ENCODE assay signal across 8 cellular contexts in the genomic region with DNA sequence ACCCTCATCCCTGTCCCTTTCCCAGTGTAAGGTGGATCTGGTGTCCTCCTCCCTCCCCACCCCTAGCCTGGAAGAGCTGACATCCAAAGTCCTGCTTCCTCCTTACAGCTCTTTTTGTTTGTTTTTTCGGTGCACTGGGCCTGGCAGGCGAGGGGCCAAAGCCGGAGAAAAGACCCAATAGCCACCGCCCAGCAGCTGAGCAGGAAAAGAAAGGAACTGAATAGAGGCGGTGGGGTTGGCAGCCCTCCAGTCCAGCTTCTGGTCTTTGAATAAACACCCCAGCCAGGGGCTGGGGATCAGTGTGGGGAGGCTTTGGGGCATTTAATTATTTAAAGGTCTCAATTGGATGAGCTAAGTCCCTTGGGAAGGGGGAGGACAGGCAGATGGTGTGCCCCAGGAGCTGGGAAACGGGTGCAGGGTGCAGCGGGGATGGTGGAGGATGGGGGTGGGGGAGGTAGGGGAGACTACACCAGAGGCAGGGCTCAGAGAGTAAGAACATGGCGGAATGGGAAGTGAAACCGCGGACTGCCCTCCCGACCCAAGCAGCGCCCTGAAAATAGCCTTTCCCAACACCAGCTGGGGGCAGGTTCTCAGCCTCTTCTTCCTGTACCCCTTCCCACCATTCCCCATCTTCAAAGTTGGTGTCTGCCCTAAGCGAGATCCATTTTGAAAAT. TPM values are rescaled to one million over a fixed set of nuclear protein-coding genes. Genes with fewer than 3 reads are reported as not detected.
DNase-seq lines count a peak whose midpoint lies in the region; TF ChIP-seq lines count a peak whose summit lies in the region.

No MANE protein-coding gene starts in this region.

- WGBS in liver = 65% methylated on average over 13 of the region's 13 CpGs
- 32 to 43% methylated on average over 13 of the region's 13 CpGs for WGBS in thyroid gland, 2 donors

- DNase-seq in DMS 273 treated with DMSO at 0.1 percent for 48 hours (lab: John Stamatoyannopoulos, UW) (peak; percentile 86), NCI-H1105 treated with DMSO at 0.1 percent for 48 hours (lab: John Stamatoyannopoulos, UW) (peak; percentile 99), thyroid gland (peak; percentile 91 to 95), Calu3 (no peak), T-helper 9 cell (no peak)
- DNase-seq in activated T-helper 2 cell treated with anti-CD3 and anti-CD28 coated beads, Interferon-gamma antibody, Interleukin-2, Interleukin-4, amounts not matched to agents 10 μg/mL and 5 μg/mL and 100 μg/mL, durations not matched to agents 14 hours and 24 hours and 36 hours (ENCODE audit: low spot score) = no peak
- no peak for DNase-seq in activated effector memory CD4-positive, alpha-beta T cell treated with anti-CD3 and anti-CD28 coated beads, Interleukin-2, amount 50 U/mL, for 16 hours

- no peaks in the 10 kb centered on the region for H3K36me3 Mint-ChIP-seq in activated T-helper 2 cell treated with anti-CD3 and anti-CD28 coated beads, Interferon-gamma antibody, Interleukin-2, Interleukin-4, amounts not matched to agents 10 μg/mL and 5 μg/mL and 100 μg/mL, durations not matched to agents 14 hours and 24 hours and 36 hours (ENCODE audit: low read depth)
- peaks cover 10% of the 10 kb centered on the region for H3K36me3 Mint-ChIP-seq in Calu3 (ENCODE audit: insufficient read depth, unreplicated experiment)

- no peaks in the 10 kb centered on the region for H3K27me3 ChIP-seq in liver (ENCODE audit: control insufficient read depth in 4 of 4, insufficient read depth in 4 of 4, low read length in 3 of 4)
- no peaks in the 10 kb centered on the region for H3K27me3 ChIP-seq in thyroid gland

- BruUV-seq in Calu3 (replicated peaks; lab: Mats Ljungman, UMichigan) = no TSS peak

- H3K9me3 Mint-ChIP-seq in activated T-helper 2 cell treated with anti-CD3 and anti-CD28 coated beads, Interferon-gamma antibody, Interleukin-2, Interleukin-4, amounts not matched to agents 10 μg/mL and 5 μg/mL and 100 μg/mL, durations not matched to agents 14 hours and 24 hours and 36 hours = no peaks in the 10 kb centered on the region
- H3K9me3 Mint-ChIP-seq in Calu3 (ENCODE audit: low read depth, unreplicated experiment) = no peaks in the 10 kb centered on the region

- TF ChIP-seq POLR2A in thyroid gland (IDR thresholded peaks at IDR 0.05) = peak in 1 of 2 donors; percentile 34

- peaks cover 0 to 19% (median 5%) of the 10 kb centered on the region in 4 donors for H3K4me1 ChIP-seq in liver (ENCODE audit: control insufficient read depth in 4 of 4, insufficient read depth in 4 of 4, low read length in 3 of 4)
- H3K4me1 ChIP-seq in thyroid gland = peaks cover 81 to 92% of the 10 kb centered on the region in 2 donors

- peaks cover 74% of the 10 kb centered on the region for H3K4me1 Mint-ChIP-seq in activated T-helper 2 cell treated with anti-CD3 and anti-CD28 coated beads, Interferon-gamma antibody, Interleukin-2, Interleukin-4, amounts not matched to agents 10 μg/mL and 5 μg/mL and 100 μg/mL, durations not matched to agents 14 hours and 24 hours and 36 hours (ENCODE audit: low read depth)
- peaks cover 29% of the 10 kb centered on the region for H3K4me1 Mint-ChIP-seq in Calu3 (ENCODE audit: low read depth, unreplicated experiment)

- H3K4me3 ChIP-seq in liver (ENCODE audit: low read depth in 1 of 3, low read length in 3 of 3) (no peak overlapping the region), thyroid gland (replicated peaks in 1 of 3) (no peak overlapping the region)

- H3K4me3 Mint-ChIP-seq in activated T-helper 2 cell treated with anti-CD3 and anti-CD28 coated beads, Interferon-gamma antibody, Interleukin-2, Interleukin-4, amounts not matched to agents 10 μg/mL and 5 μg/mL and 100 μg/mL, durations not matched to agents 14 hours and 24 hours and 36 hours (ENCODE audit: low read depth) = peak overlapping the region; percentile 28
- no peak overlapping the region for H3K4me3 Mint-ChIP-seq in Calu3 (ENCODE audit: low read depth, unreplicated experiment)

- peak overlapping the region; percentile 39 for H3K27ac Mint-ChIP-seq in activated T-helper 2 cell treated with anti-CD3 and anti-CD28 coated beads, Interferon-gamma antibody, Interleukin-2, Interleukin-4, amounts not matched to agents 10 μg/mL and 5 μg/mL and 100 μg/mL, durations not matched to agents 14 hours and 24 hours and 36 hours
- no peak overlapping the region for H3K27ac Mint-ChIP-seq in Calu3 (ENCODE audit: unreplicated experiment)

- no peaks in the 10 kb centered on the region for H3K36me3 ChIP-seq in liver (ENCODE audit: control insufficient read depth in 4 of 4, insufficient read depth in 3 of 4, low read depth in 1 of 4, low read length in 3 of 4)
- no peaks in the 10 kb centered on the region for H3K36me3 ChIP-seq in thyroid gland

- H3K27ac ChIP-seq in liver (ENCODE audit: low read depth in 1 of 2, low read length in 2 of 2) = peak overlapping the region; percentile 13 to 76
- peak overlapping the region; percentile 85 to 97 (median 93) for H3K27ac ChIP-seq in thyroid gland

- no peak for TF ChIP-seq RAD21 in liver (IDR thresholded peaks at IDR 0.05)

- intact Hi-C loops in activated T-helper 2 cell treated with anti-CD3 and anti-CD28 coated beads, Interferon-gamma antibody, Interleukin-2, Interleukin-4, amounts not matched to agents 10 μg/mL and 5 μg/mL and 100 μg/mL, durations not matched to agents 14 hours and 24 hours and 36 hours (cut with micrococcal nuclease) = loop anchor here (1.0 to 10.0 kb wide), 5 partner anchors 19 to 469 kb away; partner anchors contain the start of genes LAX1, ZBED6 and ZC3H11A
- intact Hi-C loops in thyroid gland (cut with DNase I) (no loop called here), Calu3 (cut with micrococcal nuclease; ENCODE audit: unreplicated experiment) (no loop called here)

- CTCF ChIA-PET in Calu3 (lab: Charles Lee) = no interaction called here

- no peak overlapping the region for H3K9ac ChIP-seq in liver (ENCODE audit: low read depth in 1 of 2, low read length in 2 of 2)

- no peak for TF ChIP-seq CTCF in liver (IDR thresholded peaks at IDR 0.05; ENCODE audit: low read depth, low read length, missing input control)
- no peak for TF ChIP-seq CTCF in thyroid gland (IDR thresholded peaks at IDR 0.05)
- TF ChIP-seq CTCF in Calu3 (IDR thresholded peaks at IDR 0.05; ENCODE audit: unreplicated experiment) = no peak

- H3K27me3 Mint-ChIP-seq in activated T-helper 2 cell treated with anti-CD3 and anti-CD28 coated beads, Interferon-gamma antibody, Interleukin-2, Interleukin-4, amounts not matched to agents 10 μg/mL and 5 μg/mL and 100 μg/mL, durations not matched to agents 14 hours and 24 hours and 36 hours (ENCODE audit: low read depth) = no peaks in the 10 kb centered on the region
- H3K27me3 Mint-ChIP-seq in Calu3 (ENCODE audit: unreplicated experiment) = peaks cover 69% of the 10 kb centered on the region

- H3K9me3 ChIP-seq in liver (ENCODE audit: control insufficient read depth in 4 of 4, low read length in 3 of 4) = no peaks in the 10 kb centered on the region
- H3K9me3 ChIP-seq in thyroid gland = no peaks in the 10 kb centered on the region

TF ChIP-seq in liver, 16 proteins besides CTCF, POLR2A, EP300 and RAD21:
- no peak for TF ChIP-seq ATF3 (IDR thresholded peaks at IDR 0.05)
- no peak for TF ChIP-seq FOXA2 (IDR thresholded peaks at IDR 0.05)
- no peak for TF ChIP-seq MAX (IDR thresholded peaks at IDR 0.05)
- TF ChIP-seq FOXA1 (IDR thresholded peaks at IDR 0.05) = no peak
- no peak for TF ChIP-seq SP1 (IDR thresholded peaks at IDR 0.05)

RNA-seq across cellular contexts. Expression of gene BTG2, which starts 20.2 kb away (rescaled TPM):
- 98.1 and 98.8 TPM in 2 replicates for total RNA-seq in activated T-helper 2 cell treated with anti-CD3 and anti-CD28 coated beads, Interferon-gamma antibody, Interleukin-2, Interleukin-4, amounts not matched to agents 10 μg/mL and 5 μg/mL and 100 μg/mL, durations not matched to agents 14 hours and 24 hours and 36 hours
- total RNA-seq in liver = 10 to 100 TPM in 1 of 2 donors, 1 to 10 TPM in 1; 4.7 to 52.5 TPM
- 1 to 10 TPM; 3.8 to 4.9 TPM for polyA plus RNA-seq in liver
- 10 to 100 TPM; 41.9 to 82.1 (median 51.9) TPM for total RNA-seq in thyroid gland
- 2.7 and 4.9 TPM in 2 replicates for total RNA-seq in Calu3 (2022)

RNA-seq across cellular contexts. Expression of gene FMOD, which starts 25.4 kb away (rescaled TPM):
- 4.0 and 5.4 TPM in 2 replicates for total RNA-seq in activated T-helper 2 cell treated with anti-CD3 and anti-CD28 coated beads, Interferon-gamma antibody, Interleukin-2, Interleukin-4, amounts not matched to agents 10 μg/mL and 5 μg/mL and 100 μg/mL, durations not matched to agents 14 hours and 24 hours and 36 hours
- total RNA-seq in liver = 1 to 10 TPM; 2.1 to 2.7 TPM
- polyA plus RNA-seq in liver = 1 to 10 TPM; 1.0 to 7.0 TPM
- 100 to 1,000 TPM in 3 of 4 donors, 10 to 100 TPM in 1; 67.7 to 173 (median 111) TPM for total RNA-seq in thyroid gland
- not detected in 2 replicates for total RNA-seq in Calu3 (2022)

Comparison
In these comparisons a context has a peak if more than half of its experiments do, and no peak if none do; other contexts are left out.
1. DNase-seq: peak in DMS 273 treated with DMSO at 0.1 percent for 48 hours (single experiment), NCI-H1105 treated with DMSO at 0.1 percent for 48 hours (single experiment) and thyroid gland (2 of 2); none in activated T-helper 2 cell treated with anti-CD3 and anti-CD28 coated beads, Interferon-gamma antibody, Interleukin-2, Interleukin-4, amounts not matched to agents 10 μg/mL and 5 μg/mL and 100 μg/mL, durations not matched to agents 14 hours and 24 hours and 36 hours (single experiment), activated effector memory CD4-positive, alpha-beta T cell treated with anti-CD3 and anti-CD28 coated beads, Interleukin-2, amount 50 U/mL, for 16 hours (single experiment), Calu3 (single experiment) and T-helper 9 cell (single experiment).
2. RNA of gene FMOD, which starts 25.4 kb away (total RNA-seq): 67.7 to 173 TPM in thyroid gland; 4.0 to 5.4 TPM in activated T-helper 2 cell treated with anti-CD3 and anti-CD28 coated beads, Interferon-gamma antibody, Interleukin-2, Interleukin-4, amounts not matched to agents 10 μg/mL and 5 μg/mL and 100 μg/mL, durations not matched to agents 14 hours and 24 hours and 36 hours, 2.1 to 2.7 TPM in liver and not detected in Calu3; every median in the first group is over 10 times any median in the second.